ENCODE assay signal across 2 cellular contexts in genomic region chr19:42311612-42312160, GRCh38.
TF ChIP-seq lines count a peak whose summit lies in the region.

No MANE protein-coding gene starts in this region.

TF ChIP-seq in HCT116, 20 proteins besides CTCF, POLR2A, EP300 and RAD21 (continued from another document):
- TF ChIP-seq ATF3 (IDR thresholded peaks at IDR 0.05) = no peak
- no peak for TF ChIP-seq CBX3 (IDR thresholded peaks at IDR 0.05; ENCODE audit: low read depth)

TF ChIP-seq in SK-N-SH, 30 proteins besides CTCF, POLR2A, EP300 and RAD21 (continued from another document):
- no peak for TF ChIP-seq PBX3 (IDR thresholded peaks at IDR 0.05)
- TF ChIP-seq USF1 (IDR thresholded peaks at IDR 0.05; ENCODE audit: borderline replicate concordance, low read depth) = no peak
- no peak for TF ChIP-seq FOSL2 (IDR thresholded peaks at IDR 0.05; ENCODE audit: borderline replicate concordance, low read depth)
- no peak for TF ChIP-seq GABPA (IDR thresholded peaks at IDR 0.05; ENCODE audit: low read depth)
- no peak for TF ChIP-seq TEAD4 (IDR thresholded peaks at IDR 0.05; ENCODE audit: borderline replicate concordance, insufficient read depth)
- TF ChIP-seq NRF1 (IDR thresholded peaks at IDR 0.05; ENCODE audit: low read depth, low read length) = no peak
- no peak for TF ChIP-seq GATA2 (CRISPR knock-in tag; IDR thresholded peaks at IDR 0.05)
- no peak for TF ChIP-seq MXI1 (IDR thresholded peaks at IDR 0.05; ENCODE audit: low read depth, low read length)
TF ChIP-seq in SK-N-SH: peak in this region for 0.
